In the genomic region with DNA sequence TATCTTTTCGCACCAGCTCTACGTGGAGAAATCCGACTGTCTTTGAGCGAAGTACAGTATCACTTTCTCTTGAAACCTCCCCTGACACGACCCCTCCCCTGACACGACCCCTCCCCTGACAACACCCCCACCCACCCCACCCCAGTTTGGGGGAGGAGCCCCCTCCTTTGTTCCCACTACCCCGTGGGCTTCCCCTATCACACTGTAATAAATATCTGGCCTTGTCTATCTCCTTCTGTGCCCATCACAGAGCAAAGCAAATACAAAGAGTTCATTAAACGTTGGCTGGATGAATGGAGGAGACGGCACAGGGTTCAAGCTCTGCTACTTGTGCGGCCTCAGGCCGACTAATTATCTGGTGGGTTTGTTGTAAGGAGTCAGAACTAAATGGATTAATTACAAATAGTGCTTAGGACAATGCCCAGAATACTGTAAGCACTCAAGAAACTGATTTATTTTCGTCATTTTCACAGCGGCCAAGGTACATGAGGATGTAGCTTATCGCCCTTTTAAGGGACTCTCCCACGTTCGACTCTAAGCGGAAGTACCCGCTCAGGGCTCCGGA, we compare ENCODE assay signal across 9 cellular contexts. TPM values are rescaled to one million over a fixed set of nuclear protein-coding genes. Genes with fewer than 3 reads are reported as not detected.
A peak's percentile ranks its signal among the peaks of the same experiment; 100 is the strongest.
DNase-seq lines count a peak whose midpoint lies in the region; ATAC-seq, FAIRE-seq and TF ChIP-seq lines count a peak whose summit lies in the region.
"Had no signal": no experiment of that assay in that cellular context is flagged by ENCODE, and none has a peak within 500 bp of the region (broad histone marks: within the 10 kb centered on the region; RNA-seq: fewer than 3 reads in every experiment).

No MANE protein-coding gene starts in this region.

- H3K27ac Mint-ChIP-seq in activated naive CD4-positive, alpha-beta T cell treated with anti-CD3 and anti-CD28 coated beads, Interleukin-2, amount 10 ng/mL, durations not matched to agents 7 days and 5 days, result peak overlapping the region; percentile 95

- peaks cover 4% of the 10 kb centered on the region for H3K36me3 Mint-ChIP-seq in activated naive CD4-positive, alpha-beta T cell treated with anti-CD3 and anti-CD28 coated beads, Interleukin-2, amount 10 ng/mL, durations not matched to agents 7 days and 5 days

- no peaks in the 10 kb centered on the region for H3K9me3 ChIP-seq in gastrocnemius medialis

- intact Hi-C loops in gastrocnemius medialis (cut with DNase I; ENCODE audit: low total_unique reads), result loop anchor here (1.0 to 10.0 kb wide), 2 partner anchors 67 to 1917 kb away; partner anchors contain the start of genes ATF4 and LGALS1

- H3K27me3 ChIP-seq in foreskin keratinocyte (no peaks in the 10 kb centered on the region), gastrocnemius medialis (no peaks in the 10 kb centered on the region)

- H3K4me1 ChIP-seq in foreskin keratinocyte (no peaks in the 10 kb centered on the region), gastrocnemius medialis (peaks cover 28 to 34% of the 10 kb centered on the region in 2 donors)

- TF ChIP-seq CTCF in VCaP (conservative IDR thresholded peaks at IDR 0.05) (no peak), foreskin keratinocyte (conservative IDR thresholded peaks at IDR 0.05) (no peak), gastrocnemius medialis (IDR thresholded peaks at IDR 0.05 in 4 of 5, conservative IDR thresholded peaks at IDR 0.05 in 1 of 5) (no peak)

- H3K9me3 Mint-ChIP-seq in activated naive CD4-positive, alpha-beta T cell treated with anti-CD3 and anti-CD28 coated beads, Interleukin-2, amount 10 ng/mL, durations not matched to agents 7 days and 5 days, result no peaks in the 10 kb centered on the region

- no peaks in the 10 kb centered on the region for H3K36me3 ChIP-seq in gastrocnemius medialis

- DNase-seq in activated naive CD4-positive, alpha-beta T cell treated with anti-CD3 and anti-CD28 coated beads, Interleukin-2, amount 10 ng/mL, durations not matched to agents 7 days and 5 days, result no peak
- DNase-seq in activated naive CD4-positive, alpha-beta T cell treated with Interleukin-2 at 50 U/mL for 16 hours, result no peak
- DNase-seq in foreskin keratinocyte (no peak), gastrocnemius medialis (no peak), RCC 7860 (ENCODE audit: low spot score) (no peak), islet precursor cell (no peak), COLO829 (ENCODE audit: low spot score) (no peak)

- in situ Hi-C loops in gastrocnemius medialis (cut with MboI; ENCODE audit: low sequenced_read_pairs in 4 of 4), result no loop called here

- TF ChIP-seq POLR2A in gastrocnemius medialis (IDR thresholded peaks at IDR 0.05), result no peak

- ATAC-seq in foreskin keratinocyte, result no peak
- ATAC-seq in gastrocnemius medialis, result peak in 1 of 2 donors; percentile 0

- H3K27me3 Mint-ChIP-seq in activated naive CD4-positive, alpha-beta T cell treated with anti-CD3 and anti-CD28 coated beads, Interleukin-2, amount 10 ng/mL, durations not matched to agents 7 days and 5 days, result peaks cover 17% of the 10 kb centered on the region

- H3K4me3 Mint-ChIP-seq in activated naive CD4-positive, alpha-beta T cell treated with anti-CD3 and anti-CD28 coated beads, Interleukin-2, amount 10 ng/mL, durations not matched to agents 7 days and 5 days, result peak overlapping the region; percentile 97

- no peak for FAIRE-seq in RCC 7860 (lab: Jason Lieb, UNC)

- H3K4me3 ChIP-seq in gastrocnemius medialis, result peak overlapping the region; percentile 88 to 98 (median 92)

- H3K4me1 Mint-ChIP-seq in activated naive CD4-positive, alpha-beta T cell treated with anti-CD3 and anti-CD28 coated beads, Interleukin-2, amount 10 ng/mL, durations not matched to agents 7 days and 5 days, result peaks cover 62% of the 10 kb centered on the region

- H3K27ac ChIP-seq in VCaP, result peak overlapping the region; percentile 96
- peak overlapping the region; percentile 82 for H3K27ac ChIP-seq in foreskin keratinocyte
- peak overlapping the region; percentile 90 to 98 (median 95) for H3K27ac ChIP-seq in gastrocnemius medialis

- CTCF ChIA-PET in activated naive CD4-positive, alpha-beta T cell treated with anti-CD3 and anti-CD28 coated beads, Interleukin-2, amount 10 ng/mL, durations not matched to agents 7 days and 5 days (lab: Charles Lee), result interaction anchor here (0.6 to 6.3 kb wide), 16 partner anchors 16 to 323 kb away, joined by 3 to 48 read pairs (median 4); partner anchors contain the start of genes LGALS1 and SH3BP1

RNA-seq across cellular contexts. Expression of gene GGA1, which starts 0.6 kb away (rescaled TPM):
- total RNA-seq in foreskin keratinocyte (32.9 and 37.6 TPM in 2 replicates), gastrocnemius medialis (10 to 100 TPM; 39.0 to 48.8 (median 45.0) TPM)
- polyA plus RNA-seq in foreskin keratinocyte, result 27.7 and 28.9 TPM in 2 replicates

RNA-seq across cellular contexts. Expression of gene LGALS2, which starts 28.1 kb away (rescaled TPM):
- not detected in 2 replicates for total RNA-seq in foreskin keratinocyte
- polyA plus RNA-seq in foreskin keratinocyte, result not detected in 2 replicates
- total RNA-seq in gastrocnemius medialis, result not detected
- total RNA-seq: lung microvascular endothelial cell had no signal

RNA-seq across cellular contexts. Expression of gene SH3BP1, which starts 31.5 kb away (rescaled TPM):
- total RNA-seq in foreskin keratinocyte (48.6 and 51.5 TPM in 2 replicates), gastrocnemius medialis (1 to 10 TPM in 3 of 4 donors, not detected in 1; 1.1 to 1.8 (median 1.6) TPM)
- 61.9 and 71.5 TPM in 2 replicates for polyA plus RNA-seq in foreskin keratinocyte

RNA-seq across cellular contexts. Expression of gene CDC42EP1, which starts 47.7 kb away (rescaled TPM):
- total RNA-seq in foreskin keratinocyte, result 48.7 and 56.7 TPM in 2 replicates
- polyA plus RNA-seq in foreskin keratinocyte, result 72.7 and 84.9 TPM in 2 replicates
- total RNA-seq in gastrocnemius medialis, result 1 to 10 TPM; 5.6 to 8.8 (median 6.8) TPM

RNA-seq across cellular contexts. Expression of gene PDXP, which starts 50.5 kb away (rescaled TPM):
- total RNA-seq in foreskin keratinocyte (9.7 and 10.2 TPM in 2 replicates), gastrocnemius medialis (10 to 100 TPM; 10.3 to 28.7 (median 16.6) TPM)
- 12.5 and 13.3 TPM in 2 replicates for polyA plus RNA-seq in foreskin keratinocyte

Comparison
In these comparisons a context has a peak if more than half of its experiments do, and no peak if none do; other contexts are left out.
1. RNA of gene SH3BP1, which starts 31.5 kb away (total RNA-seq): 48.6 to 51.5 TPM in foreskin keratinocyte; 1.1 to 1.8 TPM in gastrocnemius medialis; every median in the first group is over 10 times any median in the second.
2. Peak in every context shown above with its lines, with median percentiles within 50 percentile points of each other: H3K27ac ChIP-seq.